In the genomic region with DNA sequence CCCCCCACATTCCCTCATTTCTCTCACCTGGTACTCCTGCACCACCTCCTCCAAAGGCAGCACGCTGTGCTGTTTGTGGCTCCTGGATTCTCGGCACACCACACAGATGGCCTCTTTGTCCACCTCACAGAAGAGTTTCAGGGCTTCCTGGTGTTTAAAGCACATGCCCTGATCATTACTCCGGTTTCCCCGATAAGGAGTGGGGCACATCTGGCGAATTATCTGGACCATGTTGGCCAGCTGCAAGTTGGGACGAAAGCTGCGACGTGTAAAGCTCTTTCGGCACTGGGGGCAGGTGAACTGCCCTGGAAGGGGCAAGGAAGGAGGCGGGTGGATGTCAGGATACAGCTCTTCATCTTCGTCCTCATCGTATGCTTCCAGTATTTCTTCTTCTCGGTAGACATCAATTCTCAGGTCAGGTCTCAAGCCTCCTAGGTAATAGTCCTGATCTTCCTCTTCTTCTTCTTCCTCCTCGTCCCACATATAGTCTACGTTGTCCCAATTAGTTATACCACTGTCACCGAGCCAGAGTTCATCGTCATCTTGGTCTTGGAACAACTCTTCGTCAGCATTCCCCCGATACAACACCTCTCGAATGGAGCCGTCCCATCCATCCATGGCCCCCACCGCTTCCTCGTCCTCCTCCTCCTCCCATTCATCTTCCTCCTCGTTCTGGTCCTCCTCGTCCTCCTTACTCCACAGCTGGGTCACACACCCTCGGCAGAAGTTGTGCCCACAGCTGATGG, we compare ENCODE assay signal across 8 cellular contexts. TPM values are rescaled to one million over a fixed set of nuclear protein-coding genes. Genes with fewer than 3 reads are reported as not detected.
DNase-seq lines count a peak whose midpoint lies in the region; ATAC-seq and TF ChIP-seq lines count a peak whose summit lies in the region.

No MANE protein-coding gene starts in this region.

- peaks cover 32% of the 10 kb centered on the region for H3K36me3 Mint-ChIP-seq in nephron progenitor cell (ENCODE audit: low read depth)

- no peak overlapping the region for H2AFZ ChIP-seq in Karpas-422 (ENCODE audit: low read length)

- H3K79me2 ChIP-seq in Karpas-422 (ENCODE audit: low read length): peaks cover 66% of the 10 kb centered on the region

- no peak for TF ChIP-seq CTCF in C4-2B (conservative IDR thresholded peaks at IDR 0.05)
- TF ChIP-seq CTCF in dorsolateral prefrontal cortex (IDR thresholded peaks at IDR 0.05 in 54 of 56, conservative IDR thresholded peaks at IDR 0.05 in 2 of 56; ENCODE audit: low read depth in 1 of 56, partially characterized antibody in 56 of 56): no peak
- TF ChIP-seq CTCF in nephron progenitor cell (IDR thresholded peaks at IDR 0.05): no peak

- peaks cover 32% of the 10 kb centered on the region for H3K4me1 ChIP-seq in Karpas-422 (ENCODE audit: low read length)

- H3K9ac ChIP-seq in Karpas-422 (ENCODE audit: low read length): peak overlapping the region; percentile 99

- H3K9me3 Mint-ChIP-seq in nephron progenitor cell: no peaks in the 10 kb centered on the region

- no peaks in the 10 kb centered on the region for H3K9me2 ChIP-seq in Karpas-422 (replicated peaks; ENCODE audit: insufficient read depth, low read length)

- DNase-seq in Karpas-422: peak; percentile 48
- peak in 1 of 10 donors; percentile 10 for DNase-seq in dorsolateral prefrontal cortex
- no peak for DNase-seq in nephron progenitor cell
- no peak for DNase-seq in HUDEP-2 (lab: John Stamatoyannopoulos, UW; ENCODE audit: unreplicated experiment in 76 of 76)
- no peak for DNase-seq in inferior parietal cortex (ENCODE audit: extremely low spot score)
- no peak for DNase-seq in NCI-H146 (lab: John Stamatoyannopoulos, UW)

- H3K4me3 ChIP-seq in Karpas-422 (ENCODE audit: low read length) (peak overlapping the region; percentile 84), dorsolateral prefrontal cortex (peak overlapping the region; percentile 64 to 100 (median 95))

- peak overlapping the region; percentile 96 for H3K27ac Mint-ChIP-seq in nephron progenitor cell

- H3K27me3 Mint-ChIP-seq in nephron progenitor cell (ENCODE audit: low read depth, poor library complexity): peaks cover 3% of the 10 kb centered on the region

- H3K4me1 Mint-ChIP-seq in nephron progenitor cell: peaks cover 59% of the 10 kb centered on the region

- intact Hi-C loops in dorsolateral prefrontal cortex (cut with DNase I): loop anchor here (2.0 to 10.0 kb wide), 4 partner anchors 13 to 395 kb away; partner anchors contain the start of genes TRIM41 (in 1 of the 2) and ZFP62 (in 1 of the 2)

- H3K27ac ChIP-seq in C4-2B (peak overlapping the region; percentile 95), Karpas-422 (ENCODE audit: low read length) (peak overlapping the region; percentile 20; the same call in 1 of the 2 replicates), dorsolateral prefrontal cortex (peak overlapping the region in 56 of 59 donors; percentile 81 to 99 (median 95))

- H3K36me3 ChIP-seq in Karpas-422 (ENCODE audit: insufficient read depth, low read length): peaks cover 24% of the 10 kb centered on the region

- H4K20me1 ChIP-seq in Karpas-422 (ENCODE audit: insufficient read depth, low read depth, low read length): peaks cover 15% of the 10 kb centered on the region; the same call in 1 of the 2 replicates

- no peaks in the 10 kb centered on the region for H3K9me3 ChIP-seq in Karpas-422 (ENCODE audit: low read length)

- no peaks in the 10 kb centered on the region for H3K27me3 ChIP-seq in Karpas-422 (ENCODE audit: low read length)
- no peaks in the 10 kb centered on the region for H3K27me3 ChIP-seq in dorsolateral prefrontal cortex

- peak overlapping the region; percentile 97 for H3K4me3 Mint-ChIP-seq in nephron progenitor cell

- H3K4me2 ChIP-seq in Karpas-422 (ENCODE audit: low read depth, low read length, poor library complexity, severe bottlenecking): peak overlapping the region; percentile 96

- ATAC-seq in HG02981 (IDR thresholded peaks at IDR 0.05; ENCODE audit: unreplicated experiment): no peak

RNA-seq across cellular contexts. Expression of gene TRIM52, which starts 0.8 kb away (rescaled TPM):
- total RNA-seq in Karpas-422 (2014; rRNA removed; shearing (Covaris generic); ENCODE audit: low replicate concordance): 18.7 and 21.8 TPM in 2 replicates
- 10 to 100 TPM; 19.8 to 50.9 (median 31.6) TPM for total RNA-seq in dorsolateral prefrontal cortex

RNA-seq across cellular contexts. Expression of gene RACK1, which starts 16.4 kb away (rescaled TPM):
- total RNA-seq in Karpas-422 (2014; rRNA removed; shearing (Covaris generic); ENCODE audit: low replicate concordance): 7,026 and 7,196 TPM in 2 replicates
- total RNA-seq in dorsolateral prefrontal cortex: 100 to 1,000 TPM; 308 to 570 (median 390) TPM

RNA-seq across cellular contexts. Expression of gene TRIM41, which starts 37.1 kb away (rescaled TPM):
- 23.6 and 46.2 TPM in 2 replicates for total RNA-seq in Karpas-422 (2014; rRNA removed; shearing (Covaris generic); ENCODE audit: low replicate concordance)
- total RNA-seq in dorsolateral prefrontal cortex: 100 to 1,000 TPM in 1 of 120 experiments, 10 to 100 TPM in 119; 33.1 to 102 (median 48.0) TPM

RNA-seq across cellular contexts. Expression of gene TRIM7, which starts 55.2 kb away (rescaled TPM):
- total RNA-seq in Karpas-422 (2014; rRNA removed; shearing (Covaris generic); ENCODE audit: low replicate concordance): 2.0 TPM in 1 of 2 replicates, not detected in the other
- total RNA-seq in dorsolateral prefrontal cortex: 1 to 10 TPM; 1.6 to 8.4 (median 4.0) TPM

Comparison
In these comparisons a context has a peak if more than half of its experiments do, and no peak if none do; other contexts are left out.
1. H3K27ac ChIP-seq: peak in every context shown above with its lines; median percentile 95 in C4-2B; 95 in dorsolateral prefrontal cortex; 20 in Karpas-422.
2. RNA of gene RACK1, which starts 16.4 kb away (total RNA-seq): 7,026 to 7,196 TPM in Karpas-422; 308 to 570 TPM in dorsolateral prefrontal cortex; every median in the first group is over 10 times any median in the second.